ENCODE assay signal across 42 cellular contexts in genomic region chr16:1450841-1451240, GRCh38. TPM values are rescaled to one million over a fixed set of nuclear protein-coding genes. Genes with fewer than 3 reads are reported as not detected.
"Had no signal": no experiment of that assay in that cellular context is flagged by ENCODE, and none has a peak within 500 bp of the region (broad histone marks: within the 10 kb centered on the region; RNA-seq: fewer than 3 reads in every experiment).

No MANE protein-coding gene starts in this region.

- FAIRE-seq: astrocyte, colon had no signal

- ATAC-seq: activated naive CD8-positive, alpha-beta T cell treated with anti-CD3 and anti-CD28 coated beads, Interleukin-2, amount 50 U/mL, for 24 hours; activated T-cell treated with anti-CD3 and anti-CD28 coated beads, Interleukin-2, amount 50 U/mL, for 4 hours; activated T-cell treated with anti-CD3 and anti-CD28 coated beads, Interleukin-2, amount 50 U/mL, for 72 hours; activated T-helper 17 cell treated with anti-CD3 and anti-CD28 coated beads, Interleukin-2, amount 50 U/mL, for 72 hours; body of pancreas had no signal

- H3K27ac ChIP-seq: adrenal gland, ascending aorta, body of pancreas, brain microvascular endothelial cell, breast epithelium, cardiac muscle cell, colonic mucosa had no signal

- DNase-seq: activated effector memory CD4-positive, alpha-beta T cell treated with anti-CD3 and anti-CD28 coated beads, Interleukin-2, amount 50 U/mL, for 16 hours; activated effector memory CD4-positive, alpha-beta T cell treated with Interleukin-2 at 50 U/mL for 16 hours; activated gamma-delta T cell treated with Interleukin-2 at 50 U/mL for 16 hours; activated naive CD4-positive, alpha-beta T cell; activated naive CD4-positive, alpha-beta T cell treated with anti-CD3 and anti-CD28 coated beads for 36 hours; activated naive CD4-positive, alpha-beta T cell treated with anti-CD3 and anti-CD28 coated beads, Interleukin-2, amount 10 ng/mL, durations not matched to agents 7 days and 5 days; activated naive CD4-positive, alpha-beta T cell treated with anti-CD3 and anti-CD28 coated beads, Interleukin-2, amount 50 U/mL, for 16 hours; activated naive CD4-positive, alpha-beta T cell treated with Interleukin-2 at 50 U/mL for 16 hours; activated naive CD8-positive, alpha-beta T cell treated with anti-CD3 and anti-CD28 coated beads for 36 hours; activated naive CD8-positive, alpha-beta T cell treated with anti-CD3 and anti-CD28 coated beads, Interleukin-2, amount 50 U/mL, for 24 hours; activated T-cell treated with anti-CD3 and anti-CD28 coated beads, Interleukin-2, amount 50 U/mL, for 24 hours; activated T-cell treated with anti-CD3 and anti-CD28 coated beads, Interleukin-2, amount 50 U/mL, for 4 hours; activated T-cell treated with anti-CD3 and anti-CD28 coated beads, Interleukin-2, amount 50 U/mL, for 48 hours; activated T-cell treated with anti-CD3 and anti-CD28 coated beads, Interleukin-2, amount 50 U/mL, for 72 hours; adrenal gland; amniotic stem cell; amygdala; anterior cingulate cortex; aorta; body of pancreas; brain microvascular endothelial cell; caudate nucleus; central memory CD4-positive, alpha-beta T cell; cerebellar nuclear complex; colonic mucosa had no signal

- H3K27me3 ChIP-seq: adrenal gland, ascending aorta, body of pancreas, brain microvascular endothelial cell, breast epithelium, cardiac muscle cell, colonic mucosa had no signal

- H3K36me3 ChIP-seq: colonic mucosa had no signal

- H3K36me3 Mint-ChIP-seq: activated naive CD4-positive, alpha-beta T cell treated with anti-CD3 and anti-CD28 coated beads, Interleukin-2, amount 50 U/mL, for 24 hours; activated naive CD8-positive, alpha-beta T cell treated with anti-CD3 and anti-CD28 coated beads, Interleukin-2, amount 10 ng/mL, durations not matched to agents 7 days and 5 days had no signal

- H3K4me3 ChIP-seq: adrenal gland, ascending aorta, body of pancreas, breast epithelium, cardiac muscle cell, colonic mucosa had no signal

- H3K9me3 ChIP-seq: adrenal gland, ascending aorta, body of pancreas, breast epithelium, colonic mucosa had no signal

- H3K9me3 Mint-ChIP-seq: activated naive CD4-positive, alpha-beta T cell treated with anti-CD3 and anti-CD28 coated beads for 36 hours; activated naive CD4-positive, alpha-beta T cell treated with anti-CD3 and anti-CD28 coated beads, Interleukin-2, amount 10 ng/mL, durations not matched to agents 7 days and 5 days; activated naive CD4-positive, alpha-beta T cell treated with anti-CD3 and anti-CD28 coated beads, Interleukin-2, amount 50 U/mL, for 24 hours; activated naive CD8-positive, alpha-beta T cell treated with anti-CD3 and anti-CD28 coated beads for 36 hours; activated naive CD8-positive, alpha-beta T cell treated with anti-CD3 and anti-CD28 coated beads, Interleukin-2, amount 10 ng/mL, durations not matched to agents 7 days and 5 days; activated naive CD8-positive, alpha-beta T cell treated with anti-CD3 and anti-CD28 coated beads, Interleukin-2, amount 50 U/mL, for 24 hours; activated T-cell treated with anti-CD3 and anti-CD28 coated beads, Interleukin-2, amount 50 U/mL, for 24 hours; activated T-cell treated with anti-CD3 and anti-CD28 coated beads, Interleukin-2, amount 50 U/mL, for 4 hours; activated T-cell treated with anti-CD3 and anti-CD28 coated beads, Interleukin-2, amount 50 U/mL, for 72 hours; activated T-helper 1 cell treated with anti-CD3 and anti-CD28 coated beads, Interleukin-12 subunit alpha, Interleukin-12 subunit beta, Interleukin-2, Interleukin-4 antibody, amounts not matched to agents 30 ng/mL and 10 ng/mL and 1 ng/mL, durations not matched to agents 14 hours and 24 hours and 36 hours; activated T-helper 17 cell treated with anti-CD3 and anti-CD28 coated beads, Interleukin-2, amount 50 U/mL, for 72 hours; activated T-helper 2 cell treated with anti-CD3 and anti-CD28 coated beads, Interferon-gamma antibody, Interleukin-2, Interleukin-4, amounts not matched to agents 10 μg/mL and 5 μg/mL and 100 μg/mL, durations not matched to agents 14 hours and 24 hours and 36 hours; brain; central memory CD8-positive, alpha-beta T cell had no signal

- H3K4me1 ChIP-seq: adrenal gland, ascending aorta, body of pancreas, breast epithelium, colonic mucosa had no signal

- H3K27ac Mint-ChIP-seq: activated naive CD4-positive, alpha-beta T cell treated with anti-CD3 and anti-CD28 coated beads for 36 hours; activated naive CD4-positive, alpha-beta T cell treated with anti-CD3 and anti-CD28 coated beads, Interleukin-2, amount 10 ng/mL, durations not matched to agents 7 days and 5 days; activated naive CD4-positive, alpha-beta T cell treated with anti-CD3 and anti-CD28 coated beads, Interleukin-2, amount 50 U/mL, for 24 hours; activated naive CD8-positive, alpha-beta T cell; activated naive CD8-positive, alpha-beta T cell treated with anti-CD3 and anti-CD28 coated beads for 36 hours; activated naive CD8-positive, alpha-beta T cell treated with anti-CD3 and anti-CD28 coated beads, Interleukin-2, amount 10 ng/mL, durations not matched to agents 7 days and 5 days; activated naive CD8-positive, alpha-beta T cell treated with anti-CD3 and anti-CD28 coated beads, Interleukin-2, amount 50 U/mL, for 24 hours; activated T-cell treated with anti-CD3 and anti-CD28 coated beads, Interleukin-2, amount 50 U/mL, for 72 hours; activated T-helper 1 cell treated with anti-CD3 and anti-CD28 coated beads, Interleukin-12 subunit alpha, Interleukin-12 subunit beta, Interleukin-2, Interleukin-4 antibody, amounts not matched to agents 30 ng/mL and 10 ng/mL and 1 ng/mL, durations not matched to agents 14 hours and 24 hours and 36 hours; activated T-helper 17 cell treated with anti-CD3 and anti-CD28 coated beads, Interleukin-2, amount 50 U/mL, for 72 hours; activated T-helper 2 cell treated with anti-CD3 and anti-CD28 coated beads, Interferon-gamma antibody, Interleukin-2, Interleukin-4, amounts not matched to agents 10 μg/mL and 5 μg/mL and 100 μg/mL, durations not matched to agents 14 hours and 24 hours and 36 hours; brain had no signal

RNA-seq across cellular contexts. Expression of gene CCDC154, which starts 6.5 kb away (rescaled TPM):
- total RNA-seq: ascending aorta had no signal

RNA-seq across cellular contexts. Expression of gene PERCC1, which starts 20.0 kb away (rescaled TPM):
- total RNA-seq: activated T-helper 1 cell treated with anti-CD3 and anti-CD28 coated beads, Interleukin-12 subunit alpha, Interleukin-12 subunit beta, Interleukin-2, Interleukin-4 antibody, amounts not matched to agents 30 ng/mL and 10 ng/mL and 1 ng/mL, durations not matched to agents 14 hours and 24 hours and 36 hours; activated T-helper 17 cell treated with anti-CD3 and anti-CD28 coated beads, Interleukin-2, amount 50 U/mL, for 72 hours; activated T-helper 2 cell treated with anti-CD3 and anti-CD28 coated beads, Interferon-gamma antibody, Interleukin-2, Interleukin-4, amounts not matched to agents 10 μg/mL and 5 μg/mL and 100 μg/mL, durations not matched to agents 14 hours and 24 hours and 36 hours; aorta; ascending aorta; astrocyte; body of pancreas; breast epithelium; bronchial epithelial cell; cardiac septum; cerebellum; chondrocyte had no signal
- polyA plus RNA-seq: adrenal gland, aorta, cardiac muscle cell had no signal
